ENCODE assay signal across 38 cellular contexts in the genomic region with DNA sequence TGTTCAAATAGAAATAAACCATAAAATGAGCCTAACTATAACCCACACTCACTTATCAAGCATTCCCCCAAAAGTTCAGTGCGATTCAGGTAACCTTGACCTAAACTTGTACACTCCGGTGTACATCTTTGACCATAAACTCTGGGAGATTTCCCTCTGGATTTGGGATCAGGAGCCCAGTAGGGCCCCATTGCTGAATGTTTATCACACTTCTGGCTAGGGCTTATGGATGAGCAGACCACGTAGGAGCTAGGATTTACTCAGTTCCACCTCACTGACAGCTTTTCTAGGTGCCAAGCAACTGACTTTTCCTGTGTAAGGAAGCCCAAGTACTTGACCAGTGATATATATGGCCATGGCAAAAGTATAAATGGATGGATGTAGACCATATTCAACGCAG.
"Had no signal": no experiment of that assay in that cellular context is flagged by ENCODE, and none has a peak within 500 bp of the region (broad histone marks: within the 10 kb centered on the region; RNA-seq: fewer than 3 reads in every experiment).

No MANE protein-coding gene starts in this region.

- H3K9me3 Mint-ChIP-seq: activated B cell treated with CpG ODN at 0.5 μM for 24 hours; activated CD4-positive, alpha-beta memory T cell treated with anti-CD3 and anti-CD28 coated beads for 36 hours; activated CD4-positive, alpha-beta T cell treated with anti-CD3 and anti-CD28 coated beads, Interleukin-2, amount 10 ng/mL, durations not matched to agents 24 days and 14 days; activated CD8-positive, alpha-beta T cell treated with anti-CD3 and anti-CD28 coated beads for 36 hours; activated naive CD4-positive, alpha-beta T cell treated with anti-CD3 and anti-CD28 coated beads for 36 hours; activated naive CD4-positive, alpha-beta T cell treated with anti-CD3 and anti-CD28 coated beads, Interleukin-2, amount 50 U/mL, for 72 hours; activated naive CD8-positive, alpha-beta T cell treated with anti-CD3 and anti-CD28 coated beads for 36 hours; activated T-cell treated with anti-CD3 and anti-CD28 coated beads, Interleukin-2, amount 50 U/mL, for 4 hours; activated T-cell treated with anti-CD3 and anti-CD28 coated beads, Interleukin-2, amount 50 U/mL, for 72 hours; activated T-helper 1 cell treated with anti-CD3 and anti-CD28 coated beads, Interleukin-12 subunit alpha, Interleukin-12 subunit beta, Interleukin-2, Interleukin-4 antibody, amounts not matched to agents 30 ng/mL and 10 ng/mL and 1 ng/mL, durations not matched to agents 14 hours and 24 hours and 36 hours; activated T-helper 17 cell treated with anti-CD3 and anti-CD28 coated beads, Interleukin-2, amount 50 U/mL, for 72 hours; central memory CD8-positive, alpha-beta T cell; T-helper 1 cell treated with Interleukin-12 subunit alpha and Interleukin-12 subunit beta and Interleukin-4 antibody, amounts not matched to agents 30 μg/mL and 1 μg/mL, for 36 hours; T-helper 2 cell treated with Interferon-gamma antibody and Interleukin-4, amounts not matched to agents 5 μg/mL and 100 μg/mL, for 36 hours had no signal

- H3K27me3 Mint-ChIP-seq: activated B cell treated with CpG ODN at 0.5 μM for 24 hours; activated CD4-positive, alpha-beta memory T cell treated with anti-CD3 and anti-CD28 coated beads for 36 hours; activated CD4-positive, alpha-beta T cell treated with anti-CD3 and anti-CD28 coated beads, Interleukin-2, amount 10 ng/mL, durations not matched to agents 24 days and 14 days; activated CD8-positive, alpha-beta T cell treated with anti-CD3 and anti-CD28 coated beads for 36 hours; activated naive CD8-positive, alpha-beta T cell treated with anti-CD3 and anti-CD28 coated beads for 36 hours; activated T-helper 17 cell treated with anti-CD3 and anti-CD28 coated beads, Interleukin-2, amount 50 U/mL, for 72 hours; central memory CD8-positive, alpha-beta T cell had no signal

- H3K4me3 ChIP-seq: adrenal gland, body of pancreas, breast epithelium had no signal

- H3K27ac ChIP-seq: adrenal gland, body of pancreas, brain microvascular endothelial cell, breast epithelium, WERI-Rb-1 had no signal

- H3K36me3 ChIP-seq: brain microvascular endothelial cell, breast epithelium had no signal

- H3K4me3 Mint-ChIP-seq: activated B cell treated with CpG ODN at 0.5 μM for 24 hours; activated CD4-positive, alpha-beta memory T cell treated with anti-CD3 and anti-CD28 coated beads for 36 hours; activated CD4-positive, alpha-beta T cell treated with anti-CD3 and anti-CD28 coated beads, Interleukin-2, amount 10 ng/mL, durations not matched to agents 24 days and 14 days; activated CD8-positive, alpha-beta T cell treated with anti-CD3 and anti-CD28 coated beads for 36 hours; activated naive CD4-positive, alpha-beta T cell treated with anti-CD3 and anti-CD28 coated beads for 36 hours; activated naive CD8-positive, alpha-beta T cell treated with anti-CD3 and anti-CD28 coated beads for 36 hours; activated T-cell treated with anti-CD3 and anti-CD28 coated beads, Interleukin-2, amount 50 U/mL, for 4 hours; activated T-cell treated with anti-CD3 and anti-CD28 coated beads, Interleukin-2, amount 50 U/mL, for 72 hours; activated T-helper 1 cell treated with anti-CD3 and anti-CD28 coated beads, Interleukin-12 subunit alpha, Interleukin-12 subunit beta, Interleukin-2, Interleukin-4 antibody, amounts not matched to agents 30 ng/mL and 10 ng/mL and 1 ng/mL, durations not matched to agents 14 hours and 24 hours and 36 hours; activated T-helper 17 cell treated with anti-CD3 and anti-CD28 coated beads, Interleukin-2, amount 50 U/mL, for 72 hours; central memory CD8-positive, alpha-beta T cell; T-helper 1 cell treated with Interleukin-12 subunit alpha and Interleukin-12 subunit beta and Interleukin-4 antibody, amounts not matched to agents 30 μg/mL and 1 μg/mL, for 36 hours; T-helper 2 cell treated with Interferon-gamma antibody and Interleukin-4, amounts not matched to agents 5 μg/mL and 100 μg/mL, for 36 hours had no signal

- H3K27ac Mint-ChIP-seq: activated B cell treated with CpG ODN at 0.5 μM for 24 hours; activated CD4-positive, alpha-beta memory T cell treated with anti-CD3 and anti-CD28 coated beads for 36 hours; activated CD4-positive, alpha-beta T cell treated with anti-CD3 and anti-CD28 coated beads, Interleukin-2, amount 10 ng/mL, durations not matched to agents 24 days and 14 days; activated CD8-positive, alpha-beta T cell treated with anti-CD3 and anti-CD28 coated beads for 36 hours; activated naive CD4-positive, alpha-beta T cell treated with anti-CD3 and anti-CD28 coated beads for 36 hours; activated naive CD4-positive, alpha-beta T cell treated with anti-CD3 and anti-CD28 coated beads, Interleukin-2, amount 50 U/mL, for 72 hours; activated naive CD8-positive, alpha-beta T cell treated with anti-CD3 and anti-CD28 coated beads for 36 hours; activated T-cell treated with anti-CD3 and anti-CD28 coated beads, Interleukin-2, amount 50 U/mL, for 72 hours; activated T-helper 1 cell treated with anti-CD3 and anti-CD28 coated beads, Interleukin-12 subunit alpha, Interleukin-12 subunit beta, Interleukin-2, Interleukin-4 antibody, amounts not matched to agents 30 ng/mL and 10 ng/mL and 1 ng/mL, durations not matched to agents 14 hours and 24 hours and 36 hours; activated T-helper 17 cell treated with anti-CD3 and anti-CD28 coated beads, Interleukin-2, amount 50 U/mL, for 72 hours; T-helper 1 cell treated with Interleukin-12 subunit alpha and Interleukin-12 subunit beta and Interleukin-4 antibody, amounts not matched to agents 30 μg/mL and 1 μg/mL, for 36 hours; T-helper 2 cell treated with Interferon-gamma antibody and Interleukin-4, amounts not matched to agents 5 μg/mL and 100 μg/mL, for 36 hours had no signal

- H3K4me1 ChIP-seq: body of pancreas, breast epithelium had no signal

- FAIRE-seq: astrocyte had no signal

- H3K27me3 ChIP-seq: adrenal gland, body of pancreas, brain microvascular endothelial cell, breast epithelium had no signal

- H3K4me1 Mint-ChIP-seq: activated B cell treated with CpG ODN at 0.5 μM for 24 hours; activated CD4-positive, alpha-beta T cell treated with anti-CD3 and anti-CD28 coated beads, Interleukin-2, amount 10 ng/mL, durations not matched to agents 24 days and 14 days; activated naive CD8-positive, alpha-beta T cell treated with anti-CD3 and anti-CD28 coated beads for 36 hours; activated T-helper 17 cell treated with anti-CD3 and anti-CD28 coated beads, Interleukin-2, amount 50 U/mL, for 72 hours; central memory CD8-positive, alpha-beta T cell had no signal

- DNase-seq: activated B cell treated with CpG ODN at 0.5 μM for 24 hours; activated CD4-positive, alpha-beta memory T cell treated with anti-CD3 and anti-CD28 coated beads for 36 hours; activated CD4-positive, alpha-beta T cell treated with anti-CD3 and anti-CD28 coated beads for 4 hours; activated CD4-positive, alpha-beta T cell treated with anti-CD3 and anti-CD28 coated beads, Interleukin-2, amount 10 ng/mL, durations not matched to agents 24 days and 14 days; activated CD4-positive, alpha-beta T cell treated with anti-CD3 and anti-CD28 coated beads, Interleukin-2, amount 50 U/mL, for 1 hour; activated CD4-positive, alpha-beta T cell treated with anti-CD3 and anti-CD28 coated beads, Interleukin-2, amount 50 U/mL, for 4 hours; activated CD4-positive, CD25-positive, alpha-beta regulatory T cell treated with anti-CD3 and anti-CD28 coated beads, Interleukin-2, amount 50 U/mL, for 72 hours; activated CD8-positive, alpha-beta memory T cell treated with anti-CD3 and anti-CD28 coated beads, Interleukin-2, amount 50 U/mL, for 4 hours; activated CD8-positive, alpha-beta T cell treated with anti-CD3 and anti-CD28 coated beads for 36 hours; activated effector memory CD4-positive, alpha-beta T cell treated with anti-CD3 and anti-CD28 coated beads, Interleukin-2, amount 50 U/mL, for 16 hours; activated gamma-delta T cell treated with Interleukin-2 at 50 U/mL for 16 hours; activated naive CD4-positive, alpha-beta T cell; activated naive CD4-positive, alpha-beta T cell treated with anti-CD3 and anti-CD28 coated beads for 36 hours; activated naive CD4-positive, alpha-beta T cell treated with anti-CD3 and anti-CD28 coated beads, Interleukin-2, amount 50 U/mL, for 16 hours; activated naive CD8-positive, alpha-beta T cell treated with anti-CD3 and anti-CD28 coated beads for 36 hours; activated T-cell treated with anti-CD3 and anti-CD28 coated beads for 4 hours; activated T-cell treated with anti-CD3 and anti-CD28 coated beads, Interleukin-2, amount 50 U/mL, for 1 hour; activated T-cell treated with anti-CD3 and anti-CD28 coated beads, Interleukin-2, amount 50 U/mL, for 4 hours; activated T-cell treated with anti-CD3 and anti-CD28 coated beads, Interleukin-2, amount 50 U/mL, for 72 hours; adrenal gland; amniotic stem cell; aorta; body of pancreas; brain microvascular endothelial cell; caudate nucleus; cerebellar nuclear complex; T-helper 1 cell; T-helper 2 cell; T-helper 9 cell; WERI-Rb-1 had no signal

- ATAC-seq: activated CD8-positive, alpha-beta T cell treated with anti-CD3 and anti-CD28 coated beads for 36 hours; activated naive CD4-positive, alpha-beta T cell treated with anti-CD3 and anti-CD28 coated beads, Interleukin-2, amount 50 U/mL, for 72 hours; activated T-cell treated with anti-CD3 and anti-CD28 coated beads, Interleukin-2, amount 50 U/mL, for 4 hours; activated T-cell treated with anti-CD3 and anti-CD28 coated beads, Interleukin-2, amount 50 U/mL, for 72 hours; activated T-helper 17 cell treated with anti-CD3 and anti-CD28 coated beads, Interleukin-2, amount 50 U/mL, for 72 hours; body of pancreas had no signal

- H3K9me3 ChIP-seq: adrenal gland, body of pancreas, breast epithelium had no signal
